1 cellular context compared by ENCODE assay signal in the genomic region with DNA sequence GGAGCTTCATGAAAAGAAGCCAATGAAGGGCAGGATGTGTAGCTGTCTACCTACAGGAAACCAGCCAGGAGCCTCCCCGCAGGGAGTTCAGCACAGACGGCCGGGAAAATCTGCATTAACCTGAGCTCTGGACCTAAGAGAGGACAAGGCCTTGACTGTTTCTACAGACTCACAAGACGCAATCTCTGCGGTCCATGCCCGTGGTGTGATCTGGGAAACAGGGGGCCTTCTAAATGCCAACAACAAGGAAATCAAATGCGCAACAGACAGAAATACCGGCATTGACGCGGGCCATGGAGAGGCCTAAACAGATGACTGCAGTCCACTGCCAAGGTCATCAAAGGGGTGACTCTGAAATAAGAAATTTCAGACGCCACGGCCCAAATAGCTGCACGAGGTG.
TF ChIP-seq lines count a peak whose summit lies in the region.

No MANE protein-coding gene starts in this region.

TF ChIP-seq in GM12878, 131 proteins besides CTCF, POLR2A, EP300 and RAD21:
- TF ChIP-seq, protein P1, sequence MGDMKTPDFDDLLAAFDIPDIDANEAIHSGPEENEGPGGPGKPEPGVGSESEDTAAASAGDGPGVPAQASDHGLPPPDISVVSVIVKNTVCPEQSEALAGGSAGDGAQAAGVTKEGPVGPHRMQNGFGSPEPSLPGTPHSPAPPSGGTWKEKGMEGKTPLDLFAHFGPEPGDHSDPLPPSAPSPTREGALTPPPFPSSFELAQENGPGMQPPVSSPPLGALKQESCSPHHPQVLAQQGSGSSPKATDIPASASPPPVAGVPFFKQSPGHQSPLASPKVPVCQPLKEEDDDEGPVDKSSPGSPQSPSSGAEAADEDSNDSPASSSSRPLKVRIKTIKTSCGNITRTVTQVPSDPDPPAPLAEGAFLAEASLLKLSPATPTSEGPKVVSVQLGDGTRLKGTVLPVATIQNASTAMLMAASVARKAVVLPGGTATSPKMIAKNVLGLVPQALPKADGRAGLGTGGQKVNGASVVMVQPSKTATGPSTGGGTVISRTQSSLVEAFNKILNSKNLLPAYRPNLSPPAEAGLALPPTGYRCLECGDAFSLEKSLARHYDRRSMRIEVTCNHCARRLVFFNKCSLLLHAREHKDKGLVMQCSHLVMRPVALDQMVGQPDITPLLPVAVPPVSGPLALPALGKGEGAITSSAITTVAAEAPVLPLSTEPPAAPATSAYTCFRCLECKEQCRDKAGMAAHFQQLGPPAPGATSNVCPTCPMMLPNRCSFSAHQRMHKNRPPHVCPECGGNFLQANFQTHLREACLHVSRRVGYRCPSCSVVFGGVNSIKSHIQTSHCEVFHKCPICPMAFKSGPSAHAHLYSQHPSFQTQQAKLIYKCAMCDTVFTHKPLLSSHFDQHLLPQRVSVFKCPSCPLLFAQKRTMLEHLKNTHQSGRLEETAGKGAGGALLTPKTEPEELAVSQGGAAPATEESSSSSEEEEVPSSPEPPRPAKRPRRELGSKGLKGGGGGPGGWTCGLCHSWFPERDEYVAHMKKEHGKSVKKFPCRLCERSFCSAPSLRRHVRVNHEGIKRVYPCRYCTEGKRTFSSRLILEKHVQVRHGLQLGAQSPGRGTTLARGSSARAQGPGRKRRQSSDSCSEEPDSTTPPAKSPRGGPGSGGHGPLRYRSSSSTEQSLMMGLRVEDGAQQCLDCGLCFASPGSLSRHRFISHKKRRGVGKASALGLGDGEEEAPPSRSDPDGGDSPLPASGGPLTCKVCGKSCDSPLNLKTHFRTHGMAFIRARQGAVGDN (IDR thresholded peaks at IDR 0.05), result 0 out of 2 replicates have a peak, but pooled peaks have one; percentile 31
